In the genomic region with DNA sequence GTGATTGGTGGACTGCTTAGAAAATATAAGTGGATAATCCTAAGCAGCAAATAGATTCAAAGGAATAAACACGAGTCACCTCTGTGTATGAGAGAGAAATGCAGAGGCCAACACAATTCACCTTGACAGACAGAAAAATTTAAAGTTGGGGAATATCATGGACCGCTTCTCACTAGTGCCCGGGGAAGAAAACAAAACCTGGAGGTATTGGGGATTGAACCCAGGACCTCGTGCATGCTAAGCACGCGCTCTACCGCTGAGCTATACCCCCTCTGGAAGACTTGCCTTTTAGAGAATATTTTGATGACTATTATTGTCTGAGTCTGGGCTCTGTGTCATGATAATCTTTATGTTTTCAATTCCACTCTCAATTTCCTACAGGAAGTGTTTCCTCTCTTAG, we compare ENCODE assay signal across 9 cellular contexts.
DNase-seq lines count a peak whose midpoint lies in the region; TF ChIP-seq lines count a peak whose summit lies in the region.
"Had no signal": no experiment of that assay in that cellular context is flagged by ENCODE, and none has a peak within 500 bp of the region (broad histone marks: within the 10 kb centered on the region; RNA-seq: fewer than 3 reads in every experiment).

No MANE protein-coding gene starts in this region.

- H3K9me2 ChIP-seq in SK-N-SH: no peaks in the 10 kb centered on the region

- no TSS peak for BruUV-seq in Calu3 (replicated peaks; lab: Mats Ljungman, UMichigan)

- H3K36me3 ChIP-seq in SK-N-SH (replicated peaks in 1 of 2; ENCODE audit: control insufficient read depth in 1 of 2, insufficient read depth in 2 of 2, low read length in 1 of 2): no peaks in the 10 kb centered on the region
- no peaks in the 10 kb centered on the region for H3K36me3 ChIP-seq in iPS-18a (ENCODE audit: control insufficient read depth, low read depth, low read length)
- H3K36me3 ChIP-seq: left lung had no signal

- no peaks in the 10 kb centered on the region for H3K9me3 Mint-ChIP-seq in Calu3 (ENCODE audit: low read depth, unreplicated experiment)

- H3K4me1 ChIP-seq in SK-N-SH (ENCODE audit: control insufficient read depth in 1 of 2, insufficient read depth in 2 of 2, low read depth in 1 of 2, low read length in 1 of 2) (peaks cover 0 to 12% of the 10 kb centered on the region in 2 experiments; a peak in 1 of 4 replicates), iPS-18a (ENCODE audit: control insufficient read depth, low read depth, low read length) (peaks cover 48% of the 10 kb centered on the region)
- H3K4me1 ChIP-seq: left lung had no signal

- TF ChIP-seq RAD21 in SK-N-SH (IDR thresholded peaks at IDR 0.05; ENCODE audit: low read length): no peak

- H3K4me3 Mint-ChIP-seq in Calu3 (ENCODE audit: low read depth, unreplicated experiment): no peak overlapping the region

- DNase-seq in NCI-H2227 (lab: John Stamatoyannopoulos, UW; ENCODE audit: unreplicated experiment): peak; percentile 13
- no peak for DNase-seq in NCI-H2227 treated with DMSO at 0.1 percent for 48 hours (lab: John Stamatoyannopoulos, UW)
- peak in 58 of 76 experiments; percentile 26 to 83 (median 66) for DNase-seq in HUDEP-2 (lab: John Stamatoyannopoulos, UW; ENCODE audit: unreplicated experiment in 76 of 76)
- no peak for DNase-seq in SK-N-SH
- no peak for DNase-seq in LoVo (ENCODE audit: low spot score)
- no peak for DNase-seq in Calu3
- no peak for DNase-seq in germinal center (ENCODE audit: low spot score)
- DNase-seq: left lung had no signal

- H3K27me3 Mint-ChIP-seq in Calu3 (ENCODE audit: unreplicated experiment): peaks cover 53% of the 10 kb centered on the region

- H3K79me2 ChIP-seq in SK-N-SH (ENCODE audit: insufficient read depth): no peaks in the 10 kb centered on the region

- H3K4me1 Mint-ChIP-seq in Calu3 (ENCODE audit: low read depth, unreplicated experiment): peaks cover 20% of the 10 kb centered on the region

- no peaks in the 10 kb centered on the region for H3F3A ChIP-seq in SK-N-SH (replicated peaks; ENCODE audit: insufficient read depth)

- H3K27me3 ChIP-seq in SK-N-SH (ENCODE audit: insufficient read depth) (peaks cover 86% of the 10 kb centered on the region), iPS-18a (ENCODE audit: control insufficient read depth, insufficient read depth, low read length) (peaks cover 97% of the 10 kb centered on the region)

- TF ChIP-seq EP300 in SK-N-SH (IDR thresholded peaks at IDR 0.05; ENCODE audit: borderline replicate concordance in 1 of 2, low read depth in 1 of 2, low read length in 1 of 2): no peak

- intact Hi-C loops in Calu3 (cut with micrococcal nuclease; ENCODE audit: unreplicated experiment): loop anchor here (10.0 kb wide), 1 partner anchor 57 kb away; no protein-coding TSS in a partner anchor

- peaks cover 8% of the 10 kb centered on the region for H3K36me3 Mint-ChIP-seq in Calu3 (ENCODE audit: insufficient read depth, unreplicated experiment)

- CTCF ChIA-PET in SK-N-SH (lab: Yijun Ruan, JAX): interaction anchor here (0.6 to 2.5 kb wide), 2 partner anchors 26 to 807 kb away, joined by 3 to 8 read pairs; no protein-coding TSS in a partner anchor
- CTCF ChIA-PET in Calu3 (lab: Charles Lee): interaction anchor here (1.2 kb wide), 1 partner anchor 26 kb away, joined by 3 read pairs; no protein-coding TSS in a partner anchor

- no peak overlapping the region for H2AFZ ChIP-seq in SK-N-SH (ENCODE audit: low read depth)

- POLR2A ChIA-PET in SK-N-SH (lab: Yijun Ruan, JAX): no interaction called here

- H3K27ac Mint-ChIP-seq in Calu3 (ENCODE audit: unreplicated experiment): no peak overlapping the region

- no peak overlapping the region for H3K9ac ChIP-seq in SK-N-SH
- no peak overlapping the region for H3K9ac ChIP-seq in iPS-18a (ENCODE audit: low read length)

- TF ChIP-seq CTCF in SK-N-SH (IDR thresholded peaks at IDR 0.05) (no peak), Calu3 (IDR thresholded peaks at IDR 0.05; ENCODE audit: unreplicated experiment) (no peak)

- H3K4me2 ChIP-seq in SK-N-SH: no peak overlapping the region

- H4K20me1 ChIP-seq in SK-N-SH (ENCODE audit: insufficient read depth): no peaks in the 10 kb centered on the region

- no peak overlapping the region for H3K27ac ChIP-seq in SK-N-SH (ENCODE audit: low read depth in 2 of 2, low read length in 1 of 2)
- no peak overlapping the region for H3K27ac ChIP-seq in iPS-18a (ENCODE audit: low read length)
- H3K27ac ChIP-seq: left lung had no signal

- H3K9me3 ChIP-seq in SK-N-SH (no peaks in the 10 kb centered on the region), iPS-18a (ENCODE audit: control insufficient read depth, low read depth, low read length) (no peaks in the 10 kb centered on the region)
- H3K9me3 ChIP-seq: left lung had no signal

- H3K4me3 ChIP-seq in SK-N-SH (ENCODE audit: low read depth in 2 of 2, low read length in 1 of 2): no peak overlapping the region
- H3K4me3 ChIP-seq in iPS-18a (ENCODE audit: low read length): peak overlapping the region; percentile 22
- H3K4me3 ChIP-seq: left lung had no signal

- 3% methylated on average over 7 of the region's 7 CpGs for WGBS in SK-N-SH (ENCODE audit: low lambda C conversion rate)

TF ChIP-seq in SK-N-SH, 30 proteins besides CTCF, POLR2A, EP300 and RAD21:
- peak; percentile 42; the same call in 1 of the 2 replicates for TF ChIP-seq TEAD4 (IDR thresholded peaks at IDR 0.05; ENCODE audit: borderline replicate concordance, insufficient read depth)
- no peak for TF ChIP-seq FOSL2 (IDR thresholded peaks at IDR 0.05; ENCODE audit: borderline replicate concordance, low read depth)
- TF ChIP-seq MAX (IDR thresholded peaks at IDR 0.05; ENCODE audit: low read depth): no peak

Comparison
In these comparisons a context has a peak if more than half of its experiments do, and no peak if none do; other contexts are left out.
1. DNase-seq: peak in NCI-H2227 (single experiment) and HUDEP-2 (58 of 76); none in NCI-H2227 treated with DMSO at 0.1 percent for 48 hours (single experiment), SK-N-SH (single experiment), LoVo (single experiment), Calu3 (single experiment) and germinal center (single experiment).